Comparison of ENCODE assay signal across 8 cellular contexts in the genomic region with DNA sequence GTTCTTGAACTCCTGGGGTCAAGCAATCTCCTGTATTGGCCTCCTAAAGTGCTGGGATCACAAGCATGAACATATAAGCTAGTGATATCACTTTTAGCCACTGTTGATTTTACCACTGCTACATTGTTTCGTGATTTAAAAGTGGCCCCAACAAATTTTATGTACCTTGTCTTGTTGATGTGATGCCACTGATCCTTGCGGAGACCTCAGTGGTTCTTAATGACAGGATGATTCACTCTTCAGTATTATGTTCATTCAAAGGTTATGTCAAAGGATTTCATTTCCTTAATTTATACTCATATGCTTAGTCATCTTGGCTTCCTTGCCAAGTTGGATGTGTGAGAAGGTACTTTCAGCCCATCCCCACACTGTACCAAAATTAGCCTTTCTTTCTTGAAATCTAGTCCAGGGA. TPM values are rescaled to one million over a fixed set of nuclear protein-coding genes. Genes with fewer than 3 reads are reported as not detected.
DNase-seq lines count a peak whose midpoint lies in the region; ATAC-seq and TF ChIP-seq lines count a peak whose summit lies in the region.

No MANE protein-coding gene starts in this region.

- ATAC-seq in GM21423 (IDR thresholded peaks at IDR 0.05; ENCODE audit: unreplicated experiment): peak; percentile 46
- ATAC-seq in foreskin keratinocyte: peak; percentile 97
- no peak for ATAC-seq in HG03520 (IDR thresholded peaks at IDR 0.05; ENCODE audit: unreplicated experiment)

- no peak for TF ChIP-seq CTCF in AG09309 (IDR thresholded peaks at IDR 0.05; ENCODE audit: control insufficient read depth, insufficient read depth, low read depth, low read length, missing control alignments)
- no peak for TF ChIP-seq CTCF in foreskin keratinocyte (conservative IDR thresholded peaks at IDR 0.05)
- no peak for TF ChIP-seq CTCF in esophagus muscularis mucosa (IDR thresholded peaks at IDR 0.05)

- no peak overlapping the region for H3K4me3 ChIP-seq in AG09309 (ENCODE audit: control insufficient read depth, low read depth, low read length)
- H3K4me3 ChIP-seq in SJSA1: no peak overlapping the region
- H3K4me3 ChIP-seq in esophagus muscularis mucosa: no peak overlapping the region

- 46% methylated on average over 2 of the region's 2 CpGs for WGBS in esophagus muscularis mucosa

- no peak for TF ChIP-seq POLR2A in esophagus muscularis mucosa (IDR thresholded peaks at IDR 0.05; ENCODE audit: low read depth)

- H3K4me1 ChIP-seq in SJSA1 (replicated peaks) (peaks cover 16% of the 10 kb centered on the region), foreskin keratinocyte (peaks cover 9% of the 10 kb centered on the region), esophagus muscularis mucosa (peaks cover 0 to 8% (median 6%) of the 10 kb centered on the region in 4 donors)

- no peaks in the 10 kb centered on the region for H3K27me3 ChIP-seq in SJSA1 (replicated peaks)
- H3K27me3 ChIP-seq in foreskin keratinocyte: no peaks in the 10 kb centered on the region
- H3K27me3 ChIP-seq in esophagus muscularis mucosa: no peaks in the 10 kb centered on the region

- TF ChIP-seq EP300 in esophagus muscularis mucosa (IDR thresholded peaks at IDR 0.05): no peak

- peak; percentile 58 for DNase-seq in AG09309 (ENCODE audit: low read depth)
- peak; percentile 57 to 80 for DNase-seq in SJSA1 (ENCODE audit: low read depth in 1 of 2, low spot score in 2 of 2)
- peak; percentile 62 to 81 for DNase-seq in foreskin keratinocyte
- DNase-seq in NCI-H1436 (lab: John Stamatoyannopoulos, UW): no peak
- no peak for DNase-seq in esophagus muscularis mucosa (ENCODE audit: extremely low spot score)
- DNase-seq in NK-92 treated with Interleukin-12 subunit alpha and Interleukin-12 subunit beta, amount 100 ng/mL, for 24 hours (lab: John Stamatoyannopoulos, UW): no peak

- H3K9me3 ChIP-seq in SJSA1 (replicated peaks) (no peaks in the 10 kb centered on the region), esophagus muscularis mucosa (no peaks in the 10 kb centered on the region)

- H3K36me3 ChIP-seq in SJSA1 (no peaks in the 10 kb centered on the region; the same call in 1 of the 2 replicates), esophagus muscularis mucosa (no peaks in the 10 kb centered on the region)

- H3K27ac ChIP-seq in SJSA1 (peak overlapping the region; percentile 57), foreskin keratinocyte (no peak overlapping the region), esophagus muscularis mucosa (replicated peaks in 1 of 4) (no peak overlapping the region)

- intact Hi-C loops in esophagus muscularis mucosa (cut with DNase I): no loop called here

RNA-seq across cellular contexts. Expression of a gene that starts 12.1 kb away (rescaled TPM):
- 48.7 and 51.7 TPM in 2 replicates for total RNA-seq in SJSA1 (2014; rRNA removed; shearing (Covaris generic))
- total RNA-seq in foreskin keratinocyte (12.8 and 14.2 TPM in 2 replicates), esophagus muscularis mucosa (10 to 100 TPM; 44.4 to 59.4 (median 52.3) TPM)
- 5.1 and 5.6 TPM in 2 replicates for polyA plus RNA-seq in foreskin keratinocyte

Comparison
In these comparisons a context has a peak if more than half of its experiments do, and no peak if none do; other contexts are left out.
1. DNase-seq: peak in AG09309 (single experiment), SJSA1 (2 of 2) and foreskin keratinocyte (2 of 2); none in NCI-H1436 (single experiment), esophagus muscularis mucosa (single experiment) and NK-92 treated with Interleukin-12 subunit alpha and Interleukin-12 subunit beta, amount 100 ng/mL, for 24 hours (single experiment).